Comparison of ENCODE assay signal across 10 cellular contexts in the genomic region with DNA sequence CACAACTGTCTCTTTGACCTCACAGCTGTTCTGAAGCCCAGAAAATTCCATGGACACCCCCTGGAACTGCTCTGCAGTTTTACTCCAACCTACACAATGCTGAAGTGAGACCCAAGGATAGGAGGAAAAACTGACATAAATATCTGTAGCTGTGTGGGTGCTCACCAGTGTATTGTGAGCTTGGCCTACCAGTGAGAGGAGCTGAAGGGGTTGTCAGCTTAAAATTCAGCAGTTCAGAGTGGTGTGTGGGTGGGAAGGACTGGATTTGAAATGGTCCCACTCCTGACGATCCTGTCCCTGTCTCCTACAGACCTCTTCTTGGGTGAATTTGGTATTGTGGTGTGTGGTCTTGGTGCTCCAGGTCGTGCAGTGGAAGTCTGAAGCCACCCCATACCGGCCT. TPM values are rescaled to one million over a fixed set of nuclear protein-coding genes. Genes with fewer than 3 reads are reported as not detected.
DNase-seq lines count a peak whose midpoint lies in the region; ATAC-seq and TF ChIP-seq lines count a peak whose summit lies in the region.
"Had no signal": no experiment of that assay in that cellular context is flagged by ENCODE, and none has a peak within 500 bp of the region (broad histone marks: within the 10 kb centered on the region; RNA-seq: fewer than 3 reads in every experiment).

No MANE protein-coding gene starts in this region.

- CTCF ChIA-PET in A673 (lab: Charles Lee), result interaction anchor here (0.8 kb wide), 1 partner anchor 365 kb away, joined by 3 read pairs; no protein-coding TSS in a partner anchor
- CTCF ChIA-PET in Caco-2 (lab: Charles Lee), result interaction anchor here (0.8 kb wide), 1 partner anchor 66 kb away, joined by 3 read pairs; no protein-coding TSS in a partner anchor
- CTCF ChIA-PET in WTC11 (lab: Charles Lee), result interaction anchor here (0.6 to 4.6 kb wide), 6 partner anchors 20 to 231 kb away, joined by 3 to 44 read pairs (median 4); partner anchors contain the start of genes HNRNPUL2, STX5, TEX54 and TTC9C

- H3K4me1 ChIP-seq in A673 (ENCODE audit: insufficient read depth, low read length, poor library complexity, severe bottlenecking) (peaks cover 33% of the 10 kb centered on the region), Caco-2 (peaks cover 9% of the 10 kb centered on the region)

- H3K9me3 Mint-ChIP-seq in Caco-2 (ENCODE audit: unreplicated experiment), result no peaks in the 10 kb centered on the region
- H3K9me3 Mint-ChIP-seq in WTC11, result no peaks in the 10 kb centered on the region

- H3K4me3 ChIP-seq in A673 (ENCODE audit: low read depth, low read length, poor library complexity, severe bottlenecking) (no peak overlapping the region), Caco-2 (ENCODE audit: low read depth, low read length) (no peak overlapping the region)
- H3K4me3 ChIP-seq: prostate gland had no signal

- peak overlapping the region; percentile 93 for H3K27ac Mint-ChIP-seq in Caco-2 (ENCODE audit: unreplicated experiment)
- peak overlapping the region; percentile 94 for H3K27ac Mint-ChIP-seq in WTC11

- BruUV-seq in A673 (replicated peaks; lab: Mats Ljungman, UMichigan), result no TSS peak
- no TSS peak for BruUV-seq in Caco-2 (replicated peaks; lab: Mats Ljungman, UMichigan)

- H3K27me3 ChIP-seq in A673 (replicated peaks; ENCODE audit: insufficient read depth, low read depth, low read length, poor library complexity) (no peaks in the 10 kb centered on the region), Caco-2 (replicated peaks; ENCODE audit: control insufficient read depth, insufficient read depth, low read length) (no peaks in the 10 kb centered on the region)

- POLR2A ChIA-PET in A673 (lab: Charles Lee; ENCODE audit: low non-redundant PET), result no interaction called here
- POLR2A ChIA-PET in Caco-2 (lab: Charles Lee), result interaction anchor here (0.8 kb wide), 1 partner anchor 42 kb away, joined by 3 read pairs; no protein-coding TSS in a partner anchor
- POLR2A ChIA-PET in WTC11 (lab: Charles Lee), result interaction anchor here (1.0 to 1.4 kb wide), 3 partner anchors 52 to 82 kb away, joined by 3 to 5 read pairs (median 4); partner anchors contain the start of gene GNG3

- TF ChIP-seq CTCF in A673 (conservative IDR thresholded peaks at IDR 0.05; ENCODE audit: low read depth, low read length) (no peak), Caco-2 (IDR thresholded peaks at IDR 0.05; ENCODE audit: insufficient read depth in 1 of 2, low read depth in 1 of 2, low read length in 1 of 2, severe bottlenecking in 1 of 2, unreplicated experiment in 1 of 2) (no peak), WTC11 (IDR thresholded peaks at IDR 0.05) (no peak)

- intact Hi-C loops in A673 (cut with micrococcal nuclease; ENCODE audit: unreplicated experiment) (loop anchor here (5.0 kb wide), 2 partner anchors 53 to 93 kb away; partner anchors contain the start of gene SLC3A2), Caco-2 (cut with micrococcal nuclease; ENCODE audit: unreplicated experiment) (no loop called here), sciatic nerve (cut with DNase I) (loop anchor here (5.0 kb wide), 1 partner anchor 73 kb away; no protein-coding TSS in a partner anchor)

- H3K36me3 ChIP-seq in A673 (ENCODE audit: insufficient read depth, low read length, poor library complexity, severe bottlenecking) (peaks cover 56% of the 10 kb centered on the region), Caco-2 (ENCODE audit: control insufficient read depth, insufficient read depth, low read length) (peaks cover 6% of the 10 kb centered on the region; the same call in 1 of the 2 replicates)

- H3K27me3 Mint-ChIP-seq in Caco-2 (ENCODE audit: insufficient read depth, unreplicated experiment), result no peaks in the 10 kb centered on the region
- no peaks in the 10 kb centered on the region; the same call in 1 of the 2 replicates for H3K27me3 Mint-ChIP-seq in WTC11 (ENCODE audit: low read depth)

- H3K4me3 Mint-ChIP-seq in Caco-2 (ENCODE audit: unreplicated experiment) (peak overlapping the region; percentile 91), WTC11 (peak overlapping the region; percentile 91)

- H3K36me3 Mint-ChIP-seq in Caco-2 (ENCODE audit: insufficient read depth, unreplicated experiment), result peaks cover 76% of the 10 kb centered on the region
- peaks cover 34% of the 10 kb centered on the region for H3K36me3 Mint-ChIP-seq in WTC11

- H3K27ac ChIP-seq in A673 (ENCODE audit: low read depth, low read length, poor library complexity, severe bottlenecking), result peak overlapping the region; percentile 39

- no peak for ATAC-seq in WTC11
- ATAC-seq in sciatic nerve, result no peak
- no peak for ATAC-seq in GM21717 (IDR thresholded peaks at IDR 0.05; ENCODE audit: unreplicated experiment)

- H3K9me3 ChIP-seq in A673 (ENCODE audit: low read depth, low read length, poor library complexity, severe bottlenecking) (no peaks in the 10 kb centered on the region), Caco-2 (no peaks in the 10 kb centered on the region)
- H3K9me3 ChIP-seq: prostate gland had no signal

- H3K4me1 Mint-ChIP-seq in Caco-2 (ENCODE audit: low read depth, unreplicated experiment) (peaks cover 12% of the 10 kb centered on the region), WTC11 (peaks cover 37% of the 10 kb centered on the region)

- DNase-seq in A673 (ENCODE audit: low spot score) (no peak), Caco-2 (no peak), WTC11 (ENCODE audit: low spot score) (no peak), islet precursor cell (peak; percentile 35), sciatic nerve (ENCODE audit: low spot score) (no peak), NCI-H446 treated with DMSO at 0.1 percent for 48 hours (lab: John Stamatoyannopoulos, UW) (no peak), NCI-H526 (lab: John Stamatoyannopoulos, UW) (no peak)
- DNase-seq: NCI-H2171 treated with DMSO at 0.1 percent for 48 hours had no signal

TF ChIP-seq in WTC11, 78 proteins besides CTCF, POLR2A, EP300 and RAD21:
- TF ChIP-seq HMGA2 (CRISPR knock-in tag; IDR thresholded peaks at IDR 0.05), result no peak
- TF ChIP-seq CREB1 (CRISPR knock-in tag; IDR thresholded peaks at IDR 0.05), result no peak
- TF ChIP-seq, protein P1, sequence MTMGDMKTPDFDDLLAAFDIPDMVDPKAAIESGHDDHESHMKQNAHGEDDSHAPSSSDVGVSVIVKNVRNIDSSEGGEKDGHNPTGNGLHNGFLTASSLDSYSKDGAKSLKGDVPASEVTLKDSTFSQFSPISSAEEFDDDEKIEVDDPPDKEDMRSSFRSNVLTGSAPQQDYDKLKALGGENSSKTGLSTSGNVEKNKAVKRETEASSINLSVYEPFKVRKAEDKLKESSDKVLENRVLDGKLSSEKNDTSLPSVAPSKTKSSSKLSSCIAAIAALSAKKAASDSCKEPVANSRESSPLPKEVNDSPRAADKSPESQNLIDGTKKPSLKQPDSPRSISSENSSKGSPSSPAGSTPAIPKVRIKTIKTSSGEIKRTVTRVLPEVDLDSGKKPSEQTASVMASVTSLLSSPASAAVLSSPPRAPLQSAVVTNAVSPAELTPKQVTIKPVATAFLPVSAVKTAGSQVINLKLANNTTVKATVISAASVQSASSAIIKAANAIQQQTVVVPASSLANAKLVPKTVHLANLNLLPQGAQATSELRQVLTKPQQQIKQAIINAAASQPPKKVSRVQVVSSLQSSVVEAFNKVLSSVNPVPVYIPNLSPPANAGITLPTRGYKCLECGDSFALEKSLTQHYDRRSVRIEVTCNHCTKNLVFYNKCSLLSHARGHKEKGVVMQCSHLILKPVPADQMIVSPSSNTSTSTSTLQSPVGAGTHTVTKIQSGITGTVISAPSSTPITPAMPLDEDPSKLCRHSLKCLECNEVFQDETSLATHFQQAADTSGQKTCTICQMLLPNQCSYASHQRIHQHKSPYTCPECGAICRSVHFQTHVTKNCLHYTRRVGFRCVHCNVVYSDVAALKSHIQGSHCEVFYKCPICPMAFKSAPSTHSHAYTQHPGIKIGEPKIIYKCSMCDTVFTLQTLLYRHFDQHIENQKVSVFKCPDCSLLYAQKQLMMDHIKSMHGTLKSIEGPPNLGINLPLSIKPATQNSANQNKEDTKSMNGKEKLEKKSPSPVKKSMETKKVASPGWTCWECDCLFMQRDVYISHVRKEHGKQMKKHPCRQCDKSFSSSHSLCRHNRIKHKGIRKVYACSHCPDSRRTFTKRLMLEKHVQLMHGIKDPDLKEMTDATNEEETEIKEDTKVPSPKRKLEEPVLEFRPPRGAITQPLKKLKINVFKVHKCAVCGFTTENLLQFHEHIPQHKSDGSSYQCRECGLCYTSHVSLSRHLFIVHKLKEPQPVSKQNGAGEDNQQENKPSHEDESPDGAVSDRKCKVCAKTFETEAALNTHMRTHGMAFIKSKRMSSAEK (CRISPR knock-in tag; IDR thresholded peaks at IDR 0.05; ENCODE audit: borderline replicate concordance), result no peak
TF ChIP-seq in WTC11: peak in this region for 0.

RNA-seq across cellular contexts. Expression of gene TMEM223, which starts 2.2 kb away (rescaled TPM):
- total RNA-seq in A673 (2021), result 23.4 and 29.3 TPM in 2 replicates
- 22.7 and 28.1 TPM in 2 replicates for total RNA-seq in Caco-2 (2022)
- 25.5 to 26.4 TPM (median 25.9 TPM) in 3 replicates for total RNA-seq in WTC11 (2021)
- total RNA-seq in sciatic nerve, result 10.4 TPM

RNA-seq across cellular contexts. Expression of gene TMEM179B, which starts 2.4 kb away (rescaled TPM):
- total RNA-seq in A673 (2021) (46.6 and 52.1 TPM in 2 replicates), Caco-2 (2022) (59.9 and 68.4 TPM in 2 replicates), WTC11 (2021) (21.4 to 23.6 TPM (median 22.2 TPM) in 3 replicates), sciatic nerve (29.6 TPM)

RNA-seq across cellular contexts. Expression of gene NXF1, which starts 15.7 kb away (rescaled TPM):
- total RNA-seq in A673 (2021), result 78.8 and 82.0 TPM in 2 replicates
- total RNA-seq in Caco-2 (2022), result 77.5 and 77.6 TPM in 2 replicates
- total RNA-seq in WTC11 (2021), result 43.2 to 44.7 TPM (median 44.3 TPM) in 3 replicates
- 81.8 TPM for total RNA-seq in sciatic nerve

RNA-seq across cellular contexts. Expression of gene TAF6L, which starts 18.4 kb away (rescaled TPM):
- 70.0 and 70.9 TPM in 2 replicates for total RNA-seq in A673 (2021)
- 26.8 and 30.1 TPM in 2 replicates for total RNA-seq in Caco-2 (2022)
- 33.8 to 42.1 TPM (median 36.3 TPM) in 3 replicates for total RNA-seq in WTC11 (2021)
- 17.8 TPM for total RNA-seq in sciatic nerve

RNA-seq across cellular contexts. Expression of gene POLR2G, which starts 28.2 kb away (rescaled TPM):
- 159 and 166 TPM in 2 replicates for total RNA-seq in A673 (2021)
- 139 TPM in 2 replicates for total RNA-seq in Caco-2 (2022)
- 81.3 to 101 TPM (median 84.3 TPM) in 3 replicates for total RNA-seq in WTC11 (2021)
- 48.1 TPM for total RNA-seq in sciatic nerve
